ENCODE assay signal across 8 cellular contexts in genomic region chr14:21068521-21069387, GRCh38. TPM values are rescaled to one million over a fixed set of nuclear protein-coding genes. Genes with fewer than 3 reads are reported as not detected.
DNase-seq lines count a peak whose midpoint lies in the region; ATAC-seq and TF ChIP-seq lines count a peak whose summit lies in the region.

No MANE protein-coding gene starts in this region.

- no peak overlapping the region for H3K27ac Mint-ChIP-seq in Caco-2 (ENCODE audit: unreplicated experiment)
- H3K27ac Mint-ChIP-seq in IgD-negative memory B cell, result peak overlapping the region in 2 of 3 donors; percentile 22 to 83
- H3K27ac Mint-ChIP-seq in activated naive CD8-positive, alpha-beta T cell treated with anti-CD3 and anti-CD28 coated beads, Interleukin-2, amount 10 ng/mL, durations not matched to agents 7 days and 5 days, result no peak overlapping the region

- peak overlapping the region; percentile 76 for H4K91ac ChIP-seq in neuronal stem cell (ENCODE audit: low read depth, low read length, poor library complexity)

- H3K9ac ChIP-seq in neuronal stem cell (ENCODE audit: low read depth, low read length, poor library complexity), result peak overlapping the region; percentile 96

- no peaks in the 10 kb centered on the region for H3K9me3 ChIP-seq in Caco-2
- H3K9me3 ChIP-seq in OCI-LY7 (ENCODE audit: low read length), result no peaks in the 10 kb centered on the region
- H3K9me3 ChIP-seq in neuronal stem cell (replicated peaks in 1 of 2; ENCODE audit: control insufficient read depth in 2 of 2, insufficient read depth in 1 of 2, low read depth in 1 of 2, low read length in 2 of 2), result no peaks in the 10 kb centered on the region

- H3K4me2 ChIP-seq in OCI-LY7 (ENCODE audit: low read length) (0 out of 2 replicates have a peak overlapping the region, but pooled peaks have one; percentile 87), neuronal stem cell (ENCODE audit: insufficient read depth, low read length, poor library complexity, severe bottlenecking) (peak overlapping the region; percentile 84)

- intact Hi-C loops in Caco-2 (cut with micrococcal nuclease; ENCODE audit: unreplicated experiment) (loop anchor here (1.0 to 5.0 kb wide), 4 partner anchors 24 to 124 kb away; no protein-coding TSS in a partner anchor), OCI-LY7 (cut with micrococcal nuclease; ENCODE audit: unreplicated experiment) (loop anchor here (1.0 kb wide), 2 partner anchors 24 to 36 kb away; no protein-coding TSS in a partner anchor), head of caudate nucleus (cut with DNase I) (no loop called here)

- no CpG with 5 or more reads among the region's 45 CpGs for WGBS in neuronal stem cell (ENCODE audit: extremely low coverage in 2 of 2, insufficient read length in 2 of 2, insufficient replicate concordance in 1 of 2), 2 donors

- no peak overlapping the region for H4K8ac ChIP-seq in neuronal stem cell (ENCODE audit: low read depth, low read length)

- peak overlapping the region; percentile 87 for H2AK5ac ChIP-seq in neuronal stem cell (ENCODE audit: low read depth, low read length)

- H3K4me1 Mint-ChIP-seq in Caco-2 (ENCODE audit: low read depth, unreplicated experiment), result no peaks in the 10 kb centered on the region
- peaks cover 14 to 31% (median 26%) of the 10 kb centered on the region in 3 donors for H3K4me1 Mint-ChIP-seq in IgD-negative memory B cell
- peaks cover 27% of the 10 kb centered on the region for H3K4me1 Mint-ChIP-seq in activated naive CD8-positive, alpha-beta T cell treated with anti-CD3 and anti-CD28 coated beads, Interleukin-2, amount 10 ng/mL, durations not matched to agents 7 days and 5 days

- H2AFZ ChIP-seq in OCI-LY7 (ENCODE audit: low read length) (no peak overlapping the region), neuronal stem cell (ENCODE audit: low read length) (peak overlapping the region; percentile 81)

- peak overlapping the region; percentile 15 for H3K23ac ChIP-seq in neuronal stem cell (ENCODE audit: low read depth, low read length, poor library complexity)

- no peak overlapping the region for H3K27ac ChIP-seq in OCI-LY7 (ENCODE audit: low read depth, low read length, poor library complexity, severe bottlenecking)
- peak overlapping the region; percentile 94 for H3K27ac ChIP-seq in neuronal stem cell (replicated peaks; ENCODE audit: low read length)

- H3K27me3 ChIP-seq in Caco-2 (replicated peaks; ENCODE audit: control insufficient read depth, insufficient read depth, low read length), result no peaks in the 10 kb centered on the region
- H3K27me3 ChIP-seq in neuronal stem cell (ENCODE audit: control insufficient read depth in 3 of 3, insufficient read depth in 3 of 3, low read depth in 1 of 3, low read length in 3 of 3), result no peaks in the 10 kb centered on the region

- peak overlapping the region; percentile 48 for H2BK120ac ChIP-seq in neuronal stem cell (ENCODE audit: low read depth, low read length)

- peak overlapping the region; percentile 99 for H3K18ac ChIP-seq in neuronal stem cell (ENCODE audit: low read length)

- H3K4ac ChIP-seq in neuronal stem cell (ENCODE audit: low read length), result peak overlapping the region; percentile 96

- H3K4me1 ChIP-seq in Caco-2 (peaks cover 6% of the 10 kb centered on the region), OCI-LY7 (ENCODE audit: insufficient read depth, low read length, poor library complexity, severe bottlenecking) (peaks cover 41% of the 10 kb centered on the region), neuronal stem cell (ENCODE audit: control insufficient read depth in 2 of 2, insufficient read depth in 1 of 2, low read depth in 1 of 2, low read length in 2 of 2) (peaks cover 9 to 15% of the 10 kb centered on the region in 2 donors)

- H3K79me1 ChIP-seq in neuronal stem cell (ENCODE audit: low read depth, low read length), result peaks cover 4% of the 10 kb centered on the region

- BruUV-seq in Caco-2 (replicated peaks; lab: Mats Ljungman, UMichigan) (no TSS peak), OCI-LY7 (replicated peaks; lab: Mats Ljungman, UMichigan) (no TSS peak)

- H3K14ac ChIP-seq in neuronal stem cell (ENCODE audit: low read length), result peak overlapping the region; percentile 5

- TF ChIP-seq CTCF in Caco-2 (IDR thresholded peaks at IDR 0.05; ENCODE audit: insufficient read depth in 1 of 2, low read depth in 1 of 2, low read length in 1 of 2, severe bottlenecking in 1 of 2, unreplicated experiment in 1 of 2), result peak; percentile 80 to 83
- TF ChIP-seq CTCF in OCI-LY7 (conservative IDR thresholded peaks at IDR 0.05; ENCODE audit: low read length), result peak; percentile 74

- H3K4me3 ChIP-seq in Caco-2 (ENCODE audit: low read depth, low read length) (peak overlapping the region; percentile 76), OCI-LY7 (ENCODE audit: low read depth, low read length, poor library complexity, severe bottlenecking) (no peak overlapping the region), neuronal stem cell (ENCODE audit: low read length in 2 of 2) (peak overlapping the region; percentile 59 to 90)

- H4K20me1 ChIP-seq in OCI-LY7 (ENCODE audit: insufficient read depth, low read length), result no peaks in the 10 kb centered on the region

- POLR2A ChIA-PET in Caco-2 (lab: Charles Lee), result interaction anchor here (0.5 to 1.1 kb wide), 2 partner anchors 36 to 381 kb away, joined by 3 to 7 read pairs; no protein-coding TSS in a partner anchor
- POLR2A ChIA-PET in OCI-LY7 (lab: Charles Lee), result interaction anchor here (0.6 to 2.5 kb wide), 2 partner anchors 36 to 474 kb away, joined by 4 to 17 read pairs; no protein-coding TSS in a partner anchor
- POLR2A ChIA-PET in activated naive CD8-positive, alpha-beta T cell treated with anti-CD3 and anti-CD28 coated beads, Interleukin-2, amount 10 ng/mL, durations not matched to agents 7 days and 5 days (lab: Charles Lee), result interaction anchor here (1.0 to 1.5 kb wide), 5 partner anchors 21 to 54 kb away, joined by 3 to 10 read pairs (median 4); no protein-coding TSS in a partner anchor

- peak overlapping the region; percentile 96 for H2BK15ac ChIP-seq in neuronal stem cell (ENCODE audit: low read length)

- H3K9me3 Mint-ChIP-seq in Caco-2 (ENCODE audit: unreplicated experiment) (no peaks in the 10 kb centered on the region), IgD-negative memory B cell (no peaks in the 10 kb centered on the region)
- H3K9me3 Mint-ChIP-seq in activated naive CD8-positive, alpha-beta T cell treated with anti-CD3 and anti-CD28 coated beads, Interleukin-2, amount 10 ng/mL, durations not matched to agents 7 days and 5 days, result no peaks in the 10 kb centered on the region

- peak; percentile 45 for ATAC-seq in activated naive CD8-positive, alpha-beta T cell treated with anti-CD3 and anti-CD28 coated beads, Interleukin-2, amount 10 ng/mL, durations not matched to agents 7 days and 5 days (ENCODE audit: low read depth)
- no peak for ATAC-seq in GM18520 (IDR thresholded peaks at IDR 0.05; ENCODE audit: unreplicated experiment)

- H2BK5ac ChIP-seq in neuronal stem cell (ENCODE audit: low read length), result peak overlapping the region; percentile 99

- peak; percentile 71 to 79 for DNase-seq in Caco-2
- DNase-seq in OCI-LY7 (ENCODE audit: low spot score), result peak; percentile 76
- peak; percentile 45 for DNase-seq in activated naive CD8-positive, alpha-beta T cell treated with anti-CD3 and anti-CD28 coated beads, Interleukin-2, amount 10 ng/mL, durations not matched to agents 7 days and 5 days
- peak in 39 of 42 donors; percentile 32 to 86 (median 64) for DNase-seq in head of caudate nucleus
- peak; percentile 61 for DNase-seq in neuronal stem cell (ENCODE audit: low spot score)
- no peak for DNase-seq in A172 (ENCODE audit: low spot score)

- H3K4me3 Mint-ChIP-seq in Caco-2 (ENCODE audit: unreplicated experiment) (peak overlapping the region; percentile 84), IgD-negative memory B cell (peak overlapping the region; percentile 75 to 93 (median 89))
- H3K4me3 Mint-ChIP-seq in activated naive CD8-positive, alpha-beta T cell treated with anti-CD3 and anti-CD28 coated beads, Interleukin-2, amount 10 ng/mL, durations not matched to agents 7 days and 5 days, result peak overlapping the region; percentile 68

- H3K36me3 ChIP-seq in Caco-2 (ENCODE audit: control insufficient read depth, insufficient read depth, low read length) (no peaks in the 10 kb centered on the region), OCI-LY7 (ENCODE audit: insufficient read depth, low read length) (no peaks in the 10 kb centered on the region), neuronal stem cell (replicated peaks in 1 of 2; ENCODE audit: control insufficient read depth in 2 of 2, insufficient read depth in 2 of 2, low read length in 2 of 2) (peaks cover 6 to 16% of the 10 kb centered on the region in 2 donors)

- no peaks in the 10 kb centered on the region for H3K9me2 ChIP-seq in OCI-LY7 (ENCODE audit: insufficient read depth, low read length)

- CTCF ChIA-PET in Caco-2 (lab: Charles Lee) (interaction anchor here (0.5 to 3.8 kb wide), 17 partner anchors 11 to 232 kb away, joined by 3 to 127 read pairs (median 6); partner anchors contain the start of gene TMEM253), OCI-LY7 (lab: Charles Lee; ENCODE audit: unreplicated experiment) (interaction anchor here (1.0 to 2.6 kb wide), 4 partner anchors 22 to 54 kb away, joined by 3 to 23 read pairs (median 6); no protein-coding TSS in a partner anchor)

- no peaks in the 10 kb centered on the region for H3K79me2 ChIP-seq in OCI-LY7 (ENCODE audit: insufficient read depth, low read depth, low read length)

- H3K36me3 Mint-ChIP-seq in Caco-2 (ENCODE audit: insufficient read depth, unreplicated experiment), result no peaks in the 10 kb centered on the region
- no peaks in the 10 kb centered on the region for H3K36me3 Mint-ChIP-seq in IgD-negative memory B cell
- no peaks in the 10 kb centered on the region for H3K36me3 Mint-ChIP-seq in activated naive CD8-positive, alpha-beta T cell treated with anti-CD3 and anti-CD28 coated beads, Interleukin-2, amount 10 ng/mL, durations not matched to agents 7 days and 5 days

- peak overlapping the region; percentile 67 for H2BK12ac ChIP-seq in neuronal stem cell (ENCODE audit: low read length)

- H3K27me3 Mint-ChIP-seq in Caco-2 (ENCODE audit: insufficient read depth, unreplicated experiment), result peaks cover 8% of the 10 kb centered on the region
- peaks cover 55% of the 10 kb centered on the region for H3K27me3 Mint-ChIP-seq in IgD-negative memory B cell
- peaks cover 79% of the 10 kb centered on the region for H3K27me3 Mint-ChIP-seq in activated naive CD8-positive, alpha-beta T cell treated with anti-CD3 and anti-CD28 coated beads, Interleukin-2, amount 10 ng/mL, durations not matched to agents 7 days and 5 days

RNA-seq across cellular contexts. Expression of gene ARHGEF40, which starts 1.4 kb away (rescaled TPM):
- 6.5 and 7.1 TPM in 2 replicates for total RNA-seq in Caco-2 (2022)
- polyA plus RNA-seq in IgD-negative memory B cell, result not detected
- 1.3 and 4.3 TPM in 2 replicates for total RNA-seq in OCI-LY7 (2014; rRNA removed; shearing (Covaris generic))
- 2.0 TPM in 2 replicates for total RNA-seq in OCI-LY7 (2022)
- total RNA-seq in activated naive CD8-positive, alpha-beta T cell treated with anti-CD3 and anti-CD28 coated beads, Interleukin-2, amount 10 ng/mL, durations not matched to agents 7 days and 5 days, result under 1 TPM; 0.20 to 0.28 TPM
- polyA plus RNA-seq in neuronal stem cell (2013, experiment 1 of 2), result 34.7 TPM
- 34.1 TPM for polyA plus RNA-seq in neuronal stem cell (2013, experiment 2 of 2)
- 19.8 and 21.2 TPM in 2 replicates for total RNA-seq in A172 (2014; rRNA removed; shearing (Covaris generic))

RNA-seq across cellular contexts. Expression of gene RNASE8, which starts 11.1 kb away (rescaled TPM):
- total RNA-seq in Caco-2 (2022) (not detected in 2 replicates), OCI-LY7 (2022) (not detected in 2 replicates)
- not detected for polyA plus RNA-seq in IgD-negative memory B cell
- not detected in 2 replicates for total RNA-seq in OCI-LY7 (2014; rRNA removed; shearing (Covaris generic))
- not detected for total RNA-seq in activated naive CD8-positive, alpha-beta T cell treated with anti-CD3 and anti-CD28 coated beads, Interleukin-2, amount 10 ng/mL, durations not matched to agents 7 days and 5 days
- polyA plus RNA-seq in neuronal stem cell (2013, experiment 1 of 2), result not detected
- polyA plus RNA-seq in neuronal stem cell (2013, experiment 2 of 2), result not detected
- total RNA-seq in A172 (2014; rRNA removed; shearing (Covaris generic)), result not detected in 2 replicates

RNA-seq across cellular contexts. Expression of gene RNASE7, which starts 26.6 kb away (rescaled TPM):
- total RNA-seq in Caco-2 (2022) (not detected in 2 replicates), OCI-LY7 (2022) (not detected in 2 replicates)
- not detected for polyA plus RNA-seq in IgD-negative memory B cell
- not detected in 2 replicates for total RNA-seq in OCI-LY7 (2014; rRNA removed; shearing (Covaris generic))
- not detected for total RNA-seq in activated naive CD8-positive, alpha-beta T cell treated with anti-CD3 and anti-CD28 coated beads, Interleukin-2, amount 10 ng/mL, durations not matched to agents 7 days and 5 days
- not detected for polyA plus RNA-seq in neuronal stem cell (2013, experiment 1 of 2)
- polyA plus RNA-seq in neuronal stem cell (2013, experiment 2 of 2), result not detected
- total RNA-seq in A172 (2014; rRNA removed; shearing (Covaris generic)), result not detected in 2 replicates

RNA-seq across cellular contexts. Expression of gene ZNF219, which starts 29.7 kb away (rescaled TPM):
- total RNA-seq in Caco-2 (2022) (34.1 and 35.2 TPM in 2 replicates), OCI-LY7 (2022) (13.2 and 15.5 TPM in 2 replicates)
- polyA plus RNA-seq in IgD-negative memory B cell, result 1.0 TPM
- 5.2 and 9.8 TPM in 2 replicates for total RNA-seq in OCI-LY7 (2014; rRNA removed; shearing (Covaris generic))
- total RNA-seq in activated naive CD8-positive, alpha-beta T cell treated with anti-CD3 and anti-CD28 coated beads, Interleukin-2, amount 10 ng/mL, durations not matched to agents 7 days and 5 days, result 1 to 10 TPM; 4.3 to 6.0 TPM
- polyA plus RNA-seq in neuronal stem cell (2013, experiment 1 of 2), result 197 TPM
- 195 TPM for polyA plus RNA-seq in neuronal stem cell (2013, experiment 2 of 2)
- 5.9 and 12.0 TPM in 2 replicates for total RNA-seq in A172 (2014; rRNA removed; shearing (Covaris generic))

RNA-seq across cellular contexts. Expression of gene TMEM253, which starts 32.1 kb away (rescaled TPM):
- total RNA-seq in Caco-2 (2022), result 0.98 and 1.0 TPM in 2 replicates
- polyA plus RNA-seq in IgD-negative memory B cell, result not detected
- 1.2 TPM in 1 of 2 replicates, not detected in the other for total RNA-seq in OCI-LY7 (2014; rRNA removed; shearing (Covaris generic))
- total RNA-seq in OCI-LY7 (2022), result 0.88 and 0.89 TPM in 2 replicates
- not detected for total RNA-seq in activated naive CD8-positive, alpha-beta T cell treated with anti-CD3 and anti-CD28 coated beads, Interleukin-2, amount 10 ng/mL, durations not matched to agents 7 days and 5 days
- 2.3 TPM for polyA plus RNA-seq in neuronal stem cell (2013, experiment 1 of 2)
- 2.2 TPM for polyA plus RNA-seq in neuronal stem cell (2013, experiment 2 of 2)
- total RNA-seq in A172 (2014; rRNA removed; shearing (Covaris generic)), result 0.17 TPM in 1 of 2 replicates, not detected in the other

Comparison
In these comparisons a context has a peak if more than half of its experiments do, and no peak if none do; other contexts are left out.
1. H3K27ac Mint-ChIP-seq: peak in IgD-negative memory B cell (2 of 3); none in Caco-2 (single experiment) and activated naive CD8-positive, alpha-beta T cell treated with anti-CD3 and anti-CD28 coated beads, Interleukin-2, amount 10 ng/mL, durations not matched to agents 7 days and 5 days (single experiment).
2. Peak in every context shown above with its lines, with median percentiles within 50 percentile points of each other: H3K4me3 Mint-ChIP-seq.